Comparison of ENCODE assay signal across 6 cellular contexts in the genomic region with DNA sequence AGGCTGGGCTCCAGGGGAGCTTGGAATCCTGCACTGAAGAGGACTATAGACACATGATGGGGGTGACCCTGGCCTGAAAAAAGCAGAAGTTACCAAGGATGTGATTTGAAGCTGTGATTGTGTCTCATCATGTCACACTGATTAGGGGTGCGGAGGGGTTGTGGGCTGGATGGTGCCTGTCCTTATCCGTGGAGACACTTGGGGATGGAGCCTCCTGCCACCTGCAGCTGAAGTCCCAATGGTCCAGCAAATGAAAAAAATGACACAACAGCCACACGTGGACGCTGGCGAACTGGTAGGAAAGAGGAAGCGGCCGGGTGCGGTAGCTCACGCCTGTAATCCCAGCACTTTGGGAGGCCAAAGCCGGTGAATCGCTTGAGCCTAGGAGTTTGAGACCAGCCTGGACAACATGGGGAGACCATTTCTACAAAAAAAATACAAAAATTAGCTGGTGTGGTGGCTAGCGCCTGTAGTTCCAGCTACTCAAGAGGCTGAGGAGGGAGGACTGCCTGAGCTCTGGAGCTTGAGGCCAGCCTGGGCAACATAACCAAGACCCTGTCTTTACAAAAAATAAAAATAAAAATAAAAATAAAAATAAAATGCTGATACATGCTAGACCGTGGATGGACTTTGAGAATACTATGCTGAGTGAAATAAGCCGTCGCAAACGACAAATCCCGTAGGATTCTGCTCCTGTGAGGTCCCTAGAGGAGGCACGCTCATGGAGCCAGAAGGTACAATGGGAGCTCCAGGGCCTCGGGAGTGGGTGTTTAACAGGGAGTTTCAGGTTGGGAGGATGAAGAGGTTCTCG. TPM values are rescaled to one million over a fixed set of nuclear protein-coding genes. Genes with fewer than 3 reads are reported as not detected.
DNase-seq lines count a peak whose midpoint lies in the region; ATAC-seq and TF ChIP-seq lines count a peak whose summit lies in the region.

No MANE protein-coding gene starts in this region.

- no peaks in the 10 kb centered on the region for H3K36me3 Mint-ChIP-seq in glutamatergic neuron (ENCODE audit: unreplicated experiment)

- no peak for ATAC-seq in HG03442 (IDR thresholded peaks at IDR 0.05; ENCODE audit: unreplicated experiment)
- no peak for ATAC-seq in GM18873 (IDR thresholded peaks at IDR 0.05; ENCODE audit: low FRiP score, unreplicated experiment)

- TF ChIP-seq POLR2A in tibial nerve (IDR thresholded peaks at IDR 0.05): peak in 1 of 2 donors; percentile 32

- peaks cover 0 to 53% (median 22%) of the 10 kb centered on the region in 4 donors for H3K4me1 ChIP-seq in tibial nerve

- H3K27me3 Mint-ChIP-seq in glutamatergic neuron (ENCODE audit: unreplicated experiment): peaks cover 14% of the 10 kb centered on the region

- H3K9me3 ChIP-seq in tibial nerve: no peaks in the 10 kb centered on the region

- TF ChIP-seq CTCF in GM12865 (IDR thresholded peaks at IDR 0.05; ENCODE audit: insufficient read depth, low read depth, low read length, missing control alignments) (no peak), glutamatergic neuron (IDR thresholded peaks at IDR 0.05; ENCODE audit: partially characterized antibody, unreplicated experiment) (no peak), tibial nerve (IDR thresholded peaks at IDR 0.05) (no peak)

- peak overlapping the region; percentile 93 for H3K27ac Mint-ChIP-seq in glutamatergic neuron (ENCODE audit: unreplicated experiment)

- DNase-seq in GM12865 (ENCODE audit: low read depth) (no peak), NOMO-1 treated with dmso at 0.1 percent for 144 hours (lab: John Stamatoyannopoulos, UW; ENCODE audit: unreplicated experiment) (peak; percentile 55), glutamatergic neuron (no peak), tibial nerve (ENCODE audit: low spot score in 2 of 2) (no peak)

- WGBS in tibial nerve, 2 donors: 45 to 55% methylated on average over 20 of the region's 20 CpGs

- H3K36me3 ChIP-seq in tibial nerve: peaks cover 0 to 4% (median 0%) of the 10 kb centered on the region in 3 donors

- TF ChIP-seq EP300 in tibial nerve (IDR thresholded peaks at IDR 0.05): no peak

- H3K9me3 Mint-ChIP-seq in glutamatergic neuron (ENCODE audit: unreplicated experiment): peaks cover 10% of the 10 kb centered on the region

- H3K27ac ChIP-seq in tibial nerve: peak overlapping the region; percentile 95 to 100 (median 98)

- H3K4me3 Mint-ChIP-seq in glutamatergic neuron (ENCODE audit: unreplicated experiment): peak overlapping the region; percentile 86

- peaks cover 9% of the 10 kb centered on the region for H3K4me1 Mint-ChIP-seq in glutamatergic neuron (ENCODE audit: low read depth, unreplicated experiment)

- H3K4me3 ChIP-seq in GM12865 (ENCODE audit: low read depth, low read length) (peak overlapping the region; percentile 92), tibial nerve (peak overlapping the region; percentile 41 to 87 (median 58))

- no peaks in the 10 kb centered on the region for H3K27me3 ChIP-seq in tibial nerve

RNA-seq across cellular contexts. Expression of a gene that starts 0.8 kb away (rescaled TPM):
- total RNA-seq in glutamatergic neuron (ENCODE audit: unreplicated experiment) (7.7 TPM), tibial nerve (10 to 100 TPM in 1 of 4 donors, 1 to 10 TPM in 3; 5.5 to 17.8 (median 9.2) TPM)

RNA-seq across cellular contexts. Expression of a gene that starts 15.0 kb away (rescaled TPM):
- total RNA-seq in glutamatergic neuron (ENCODE audit: unreplicated experiment) (3.0 TPM), tibial nerve (10 to 100 TPM in 2 of 4 donors, 1 to 10 TPM in 2; 6.9 to 15.1 (median 9.9) TPM)

RNA-seq across cellular contexts. Expression of a gene that starts 24.7 kb away (rescaled TPM):
- total RNA-seq in glutamatergic neuron (ENCODE audit: unreplicated experiment) (128 TPM), tibial nerve (100 to 1,000 TPM; 501 to 540 (median 510) TPM)

RNA-seq across cellular contexts. Expression of a gene that starts 43.1 kb away (rescaled TPM):
- total RNA-seq in glutamatergic neuron (ENCODE audit: unreplicated experiment): 25.7 TPM
- total RNA-seq in tibial nerve: 10 to 100 TPM in 3 of 4 donors, 1 to 10 TPM in 1; 8.5 to 22.6 (median 19.0) TPM

RNA-seq across cellular contexts. Expression of a gene that starts 55.7 kb away (rescaled TPM):
- total RNA-seq in glutamatergic neuron (ENCODE audit: unreplicated experiment) (61.5 TPM), tibial nerve (10 to 100 TPM; 68.7 to 83.7 (median 80.0) TPM)
